ENCODE assay signal across 9 cellular contexts in genomic region chr11:118171274-118172062, GRCh38. TPM values are rescaled to one million over a fixed set of nuclear protein-coding genes. Genes with fewer than 3 reads are reported as not detected.
DNase-seq lines count a peak whose midpoint lies in the region; ATAC-seq, FAIRE-seq and TF ChIP-seq lines count a peak whose summit lies in the region.
"Had no signal": no experiment of that assay in that cellular context is flagged by ENCODE, and none has a peak within 500 bp of the region (broad histone marks: within the 10 kb centered on the region; RNA-seq: fewer than 3 reads in every experiment).

No MANE protein-coding gene starts in this region.

- no peak overlapping the region for H2AFZ ChIP-seq in neural cell (ENCODE audit: low read depth, low read length)

- no peak overlapping the region for H3K27ac ChIP-seq in Peyer's patch
- no peak overlapping the region for H3K27ac ChIP-seq in neural cell (ENCODE audit: low read length)

- no peak for TF ChIP-seq POLR2A in Peyer's patch (IDR thresholded peaks at IDR 0.05)

- H3K27ac Mint-ChIP-seq in Caco-2 (ENCODE audit: unreplicated experiment): no peak overlapping the region
- H3K27ac Mint-ChIP-seq: activated naive CD4-positive, alpha-beta T cell treated with anti-CD3 and anti-CD28 coated beads, Interleukin-2, amount 50 U/mL, for 24 hours had no signal

- H3K9me2 ChIP-seq in neural cell (ENCODE audit: insufficient read depth, low read length): no peaks in the 10 kb centered on the region

- H3K9me3 Mint-ChIP-seq in Caco-2 (ENCODE audit: unreplicated experiment): no peaks in the 10 kb centered on the region
- H3K9me3 Mint-ChIP-seq: activated naive CD4-positive, alpha-beta T cell treated with anti-CD3 and anti-CD28 coated beads, Interleukin-2, amount 50 U/mL, for 24 hours had no signal

- no TSS peak for BruUV-seq in Caco-2 (replicated peaks; lab: Mats Ljungman, UMichigan)

- H3K4me3 ChIP-seq in Caco-2 (ENCODE audit: low read depth, low read length) (no peak overlapping the region), Peyer's patch (no peak overlapping the region), fibroblast of the aortic adventitia (ENCODE audit: low read depth, low read length) (no peak overlapping the region), neural cell (ENCODE audit: low read length) (peak overlapping the region; percentile 51)

- H3K4me3 Mint-ChIP-seq in Caco-2 (ENCODE audit: unreplicated experiment): no peak overlapping the region
- H3K4me3 Mint-ChIP-seq: activated naive CD4-positive, alpha-beta T cell treated with anti-CD3 and anti-CD28 coated beads, Interleukin-2, amount 50 U/mL, for 24 hours had no signal

- peak; percentile 62 for FAIRE-seq in HTR-8/SVneo (lab: Jason Lieb, UNC)

- DNase-seq in Caco-2: peak; percentile 82 to 89
- DNase-seq in HTR-8/SVneo (ENCODE audit: insufficient read length, low spot score): peak; percentile 84
- peak; percentile 29 to 85 (median 76) for DNase-seq in Peyer's patch
- peak; percentile 49 for DNase-seq in activated T-helper 1 cell treated with Interleukin-2 at 50 U/mL for 16 hours (ENCODE audit: low read depth)
- DNase-seq in fibroblast of the aortic adventitia (ENCODE audit: low read depth): peak; percentile 58
- DNase-seq in stimulated activated naive CD8-positive, alpha-beta T cell treated with anti-CD3 and anti-CD28 coated beads, Interleukin-15, Interleukin-2, amounts not matched to agents 100 U/mL and 50 U/mL, for 24 hours: peak; percentile 81
- DNase-seq in foreskin melanocyte: no peak

- no peaks in the 10 kb centered on the region for H3K27me3 Mint-ChIP-seq in Caco-2 (ENCODE audit: insufficient read depth, unreplicated experiment)
- H3K27me3 Mint-ChIP-seq: activated naive CD4-positive, alpha-beta T cell treated with anti-CD3 and anti-CD28 coated beads, Interleukin-2, amount 50 U/mL, for 24 hours had no signal

- H3K79me2 ChIP-seq in neural cell (replicated peaks; ENCODE audit: insufficient read depth, low read length): no peaks in the 10 kb centered on the region

- no peak for TF ChIP-seq EP300 in neural cell (conservative IDR thresholded peaks at IDR 0.05; ENCODE audit: poor library complexity, severe bottlenecking)

- peak; percentile 78 for ATAC-seq in stimulated activated naive CD8-positive, alpha-beta T cell treated with anti-CD3 and anti-CD28 coated beads, Interleukin-15, Interleukin-2, amounts not matched to agents 100 U/mL and 50 U/mL, for 24 hours

- peak; percentile 98 to 99 for TF ChIP-seq CTCF in Caco-2 (IDR thresholded peaks at IDR 0.05; ENCODE audit: insufficient read depth in 1 of 2, low read depth in 1 of 2, low read length in 1 of 2, severe bottlenecking in 1 of 2, unreplicated experiment in 1 of 2)
- TF ChIP-seq CTCF in Peyer's patch (IDR thresholded peaks at IDR 0.05): peak; percentile 53 to 92 (median 82)
- TF ChIP-seq CTCF in fibroblast of the aortic adventitia (IDR thresholded peaks at IDR 0.05; ENCODE audit: insufficient read depth, low read length): peak; percentile 88
- TF ChIP-seq CTCF in neural cell (IDR thresholded peaks at IDR 0.05; ENCODE audit: poor library complexity, severe bottlenecking): peak; percentile 93

- CTCF ChIA-PET in Caco-2 (lab: Charles Lee): interaction anchor here (0.5 to 3.5 kb wide), 38 partner anchors 8 to 1836 kb away, joined by 3 to 37 read pairs (median 4); partner anchors contain the start of genes MPZL2, MPZL3, SCN4B and TMPRSS4

- POLR2A ChIA-PET in Caco-2 (lab: Charles Lee): interaction anchor here (0.7 kb wide), 1 partner anchor 105 kb away, joined by 4 read pairs; no protein-coding TSS in a partner anchor

- H3K4me1 ChIP-seq in Caco-2 (peaks cover 3% of the 10 kb centered on the region; the same call in 1 of the 2 replicates), Peyer's patch (peaks cover 0 to 9% (median 3%) of the 10 kb centered on the region in 4 donors)

- peak; percentile 86 for TF ChIP-seq RAD21 in neural cell (conservative IDR thresholded peaks at IDR 0.05)

- H3K4me1 Mint-ChIP-seq in Caco-2 (ENCODE audit: low read depth, unreplicated experiment): peaks cover 24% of the 10 kb centered on the region

- H3K36me3 ChIP-seq in Caco-2 (ENCODE audit: control insufficient read depth, insufficient read depth, low read length) (no peaks in the 10 kb centered on the region), Peyer's patch (no peaks in the 10 kb centered on the region), neural cell (ENCODE audit: insufficient read depth, low read length) (no peaks in the 10 kb centered on the region)

- intact Hi-C loops in Caco-2 (cut with micrococcal nuclease; ENCODE audit: unreplicated experiment): loop anchor here (1.0 kb wide), 2 partner anchors 26 to 120 kb away; no protein-coding TSS in a partner anchor

- no peak overlapping the region for H3K4me2 ChIP-seq in neural cell (ENCODE audit: low read length)

- no peaks in the 10 kb centered on the region for H4K20me1 ChIP-seq in neural cell (ENCODE audit: insufficient read depth)

- no peaks in the 10 kb centered on the region; the same call in 1 of the 2 replicates for H3K27me3 ChIP-seq in Caco-2 (replicated peaks; ENCODE audit: control insufficient read depth, insufficient read depth, low read length)
- H3K27me3 ChIP-seq in Peyer's patch: no peaks in the 10 kb centered on the region
- peaks cover 17% of the 10 kb centered on the region for H3K27me3 ChIP-seq in neural cell (ENCODE audit: insufficient read depth, low read depth, low read length)

- peaks cover 6% of the 10 kb centered on the region for H3K36me3 Mint-ChIP-seq in Caco-2 (ENCODE audit: insufficient read depth, unreplicated experiment)
- H3K36me3 Mint-ChIP-seq: activated naive CD4-positive, alpha-beta T cell treated with anti-CD3 and anti-CD28 coated beads, Interleukin-2, amount 50 U/mL, for 24 hours had no signal

- no peaks in the 10 kb centered on the region for H3F3A ChIP-seq in neural cell (ENCODE audit: insufficient read depth, low read length, poor library complexity, severe bottlenecking)

- peak overlapping the region; percentile 9 for H3K9ac ChIP-seq in neural cell (ENCODE audit: low read length)

- H3K9me3 ChIP-seq in Caco-2 (no peaks in the 10 kb centered on the region), Peyer's patch (no peaks in the 10 kb centered on the region), neural cell (ENCODE audit: low read length) (no peaks in the 10 kb centered on the region)

TF ChIP-seq in neural cell, 6 proteins besides CTCF, POLR2A, EP300 and RAD21:
- TF ChIP-seq SMC3 (conservative IDR thresholded peaks at IDR 0.05; ENCODE audit: poor library complexity): peak; percentile 87
- TF ChIP-seq EZH2 (IDR thresholded peaks at IDR 0.05; ENCODE audit: borderline replicate concordance, insufficient read depth, low read length, poor library complexity, severe bottlenecking): no peak
- TF ChIP-seq, protein P1, sequence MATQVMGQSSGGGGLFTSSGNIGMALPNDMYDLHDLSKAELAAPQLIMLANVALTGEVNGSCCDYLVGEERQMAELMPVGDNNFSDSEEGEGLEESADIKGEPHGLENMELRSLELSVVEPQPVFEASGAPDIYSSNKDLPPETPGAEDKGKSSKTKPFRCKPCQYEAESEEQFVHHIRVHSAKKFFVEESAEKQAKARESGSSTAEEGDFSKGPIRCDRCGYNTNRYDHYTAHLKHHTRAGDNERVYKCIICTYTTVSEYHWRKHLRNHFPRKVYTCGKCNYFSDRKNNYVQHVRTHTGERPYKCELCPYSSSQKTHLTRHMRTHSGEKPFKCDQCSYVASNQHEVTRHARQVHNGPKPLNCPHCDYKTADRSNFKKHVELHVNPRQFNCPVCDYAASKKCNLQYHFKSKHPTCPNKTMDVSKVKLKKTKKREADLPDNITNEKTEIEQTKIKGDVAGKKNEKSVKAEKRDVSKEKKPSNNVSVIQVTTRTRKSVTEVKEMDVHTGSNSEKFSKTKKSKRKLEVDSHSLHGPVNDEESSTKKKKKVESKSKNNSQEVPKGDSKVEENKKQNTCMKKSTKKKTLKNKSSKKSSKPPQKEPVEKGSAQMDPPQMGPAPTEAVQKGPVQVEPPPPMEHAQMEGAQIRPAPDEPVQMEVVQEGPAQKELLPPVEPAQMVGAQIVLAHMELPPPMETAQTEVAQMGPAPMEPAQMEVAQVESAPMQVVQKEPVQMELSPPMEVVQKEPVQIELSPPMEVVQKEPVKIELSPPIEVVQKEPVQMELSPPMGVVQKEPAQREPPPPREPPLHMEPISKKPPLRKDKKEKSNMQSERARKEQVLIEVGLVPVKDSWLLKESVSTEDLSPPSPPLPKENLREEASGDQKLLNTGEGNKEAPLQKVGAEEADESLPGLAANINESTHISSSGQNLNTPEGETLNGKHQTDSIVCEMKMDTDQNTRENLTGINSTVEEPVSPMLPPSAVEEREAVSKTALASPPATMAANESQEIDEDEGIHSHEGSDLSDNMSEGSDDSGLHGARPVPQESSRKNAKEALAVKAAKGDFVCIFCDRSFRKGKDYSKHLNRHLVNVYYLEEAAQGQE (IDR thresholded peaks at IDR 0.05; ENCODE audit: borderline replicate concordance): no peak
- TF ChIP-seq TAF1 (IDR thresholded peaks at IDR 0.05; ENCODE audit: low read depth): no peak
- peak; percentile 26 for TF ChIP-seq MXI1 (conservative IDR thresholded peaks at IDR 0.05; ENCODE audit: poor library complexity, severe bottlenecking)
- TF ChIP-seq POLR2AphosphoS5 (IDR thresholded peaks at IDR 0.05): no peak

RNA-seq across cellular contexts. Expression of gene SCN2B, which starts 5.0 kb away (rescaled TPM):
- 0.09 TPM in 1 of 2 replicates, not detected in the other for total RNA-seq in Caco-2 (2022)
- under 1 TPM in 2 of 4 donors, not detected in 2; 0.13 to 0.38 TPM for total RNA-seq in Peyer's patch
- 0.33 TPM in 1 of 2 replicates, not detected in the other for total RNA-seq in fibroblast of the aortic adventitia (ENCODE audit: low replicate concordance)
- polyA plus RNA-seq in neural cell: 1.0 and 1.1 TPM in 2 replicates
- polyA minus RNA-seq in neural cell: 3.2 and 4.6 TPM in 2 replicates

RNA-seq across cellular contexts. Expression of gene SCN4B, which starts 18.8 kb away (rescaled TPM):
- 0.70 TPM in 2 replicates for total RNA-seq in Caco-2 (2022)
- 1 to 10 TPM in 2 of 4 donors, under 1 TPM in 2; 0.35 to 8.3 (median 1.4) TPM for total RNA-seq in Peyer's patch
- total RNA-seq in fibroblast of the aortic adventitia (ENCODE audit: low replicate concordance): under 0.01 and 0.25 TPM in 2 replicates
- polyA plus RNA-seq in neural cell: 0.61 and 0.92 TPM in 2 replicates
- 0.73 TPM in 1 of 2 replicates, not detected in the other for polyA minus RNA-seq in neural cell

RNA-seq across cellular contexts. Expression of gene JAML, which starts 53.3 kb away (rescaled TPM):
- 8.9 and 12.0 TPM in 2 replicates for total RNA-seq in Caco-2 (2022)
- 10 to 100 TPM in 3 of 4 donors, 1 to 10 TPM in 1; 7.5 to 83.3 (median 14.4) TPM for total RNA-seq in Peyer's patch
- total RNA-seq in fibroblast of the aortic adventitia (ENCODE audit: low replicate concordance): not detected in 2 replicates
- 0.28 TPM in 1 of 2 replicates, not detected in the other for polyA plus RNA-seq in neural cell
- 0.69 TPM in 1 of 2 replicates, not detected in the other for polyA minus RNA-seq in neural cell
